15 cellular contexts compared by ENCODE assay signal in the genomic region with DNA sequence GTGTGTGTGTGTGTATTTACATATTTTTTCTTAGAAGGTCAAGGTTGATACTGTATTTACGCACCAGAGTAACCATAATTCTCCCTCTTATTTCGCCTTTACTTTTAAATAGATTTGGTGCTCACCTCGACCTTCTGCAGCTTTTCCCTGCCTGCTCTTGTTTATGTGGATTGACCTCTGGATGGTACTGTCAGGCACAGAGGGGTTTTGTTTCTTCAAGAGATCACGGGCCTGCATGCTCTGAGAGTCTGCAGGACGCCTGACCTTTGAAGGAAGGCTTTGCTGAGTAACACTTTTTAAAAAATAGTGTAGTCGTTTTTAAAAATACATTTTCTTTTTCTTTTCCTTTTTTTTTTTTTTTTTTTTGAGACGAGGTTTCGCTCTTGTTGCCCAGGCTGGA. TPM values are rescaled to one million over a fixed set of nuclear protein-coding genes. Genes with fewer than 3 reads are reported as not detected.
A peak's percentile ranks its signal among the peaks of the same experiment; 100 is the strongest.
DNase-seq lines count a peak whose midpoint lies in the region; ATAC-seq and TF ChIP-seq lines count a peak whose summit lies in the region.
"Had no signal": no experiment of that assay in that cellular context is flagged by ENCODE, and none has a peak within 500 bp of the region (broad histone marks: within the 10 kb centered on the region; RNA-seq: fewer than 3 reads in every experiment).

No MANE protein-coding gene starts in this region.

- intact Hi-C loops in upper lobe of right lung (cut with DNase I) = no loop called here

- in situ Hi-C loops in SK-MEL-5 (cut with HindIII; ENCODE audit: low pct_unique_long_range_greater_than_20kb, low sequenced_read_pairs) = no loop called here

- no peak overlapping the region for H3K27ac ChIP-seq in upper lobe of right lung
- H3K27ac ChIP-seq: GM23248 had no signal

- no peaks in the 10 kb centered on the region for H3K36me3 ChIP-seq in upper lobe of right lung

- H3K4me3 ChIP-seq in choroid plexus epithelial cell (ENCODE audit: low read depth, low read length) = no peak overlapping the region
- no peak overlapping the region for H3K4me3 ChIP-seq in upper lobe of right lung
- H3K4me3 ChIP-seq: GM23248 had no signal

- H3K27me3 ChIP-seq in upper lobe of right lung = no peaks in the 10 kb centered on the region

- no peaks in the 10 kb centered on the region for H3K9me3 ChIP-seq in upper lobe of right lung
- H3K9me3 ChIP-seq: Caco-2 had no signal

- TF ChIP-seq CTCF in choroid plexus epithelial cell (conservative IDR thresholded peaks at IDR 0.05; ENCODE audit: low read depth, low read length) = no peak
- TF ChIP-seq CTCF in upper lobe of right lung (IDR thresholded peaks at IDR 0.05) = no peak

- no peak for ATAC-seq in GM21423 (IDR thresholded peaks at IDR 0.05; ENCODE audit: unreplicated experiment)
- no peak for ATAC-seq in activated CD4-positive, CD25-positive, alpha-beta regulatory T cell treated with anti-CD3 and anti-CD28 coated beads, Interleukin-2, amount 50 U/mL, for 24 hours
- ATAC-seq in upper lobe of right lung = no peak
- ATAC-seq: HCT116 had no signal

- DNase-seq in SK-MEL-5 (ENCODE audit: low read depth, low spot score) = peak; percentile 88
- DNase-seq in choroid plexus epithelial cell (ENCODE audit: low read depth) = peak; percentile 36
- peak; percentile 60 for DNase-seq in smooth muscle cell of the brain vasculature (ENCODE audit: low read depth, low spot score)
- DNase-seq in NCI-H82 treated with DMSO at 0.1 percent for 48 hours (lab: John Stamatoyannopoulos, UW; ENCODE audit: unreplicated experiment) = no peak
- DNase-seq in upper lobe of right lung = no peak
- DNase-seq: C1 segment of cervical spinal cord; Caco-2; CD4-positive, alpha-beta memory T cell; DMS153; DND-41; GM23248; H7 had no signal

- H3K4me1 ChIP-seq in upper lobe of right lung = no peaks in the 10 kb centered on the region
- H3K4me1 ChIP-seq: Caco-2 had no signal

RNA-seq across cellular contexts. Expression of a gene that starts 18.1 kb away (rescaled TPM):
- 0.29 and 0.71 TPM in 2 replicates for total RNA-seq in SK-MEL-5 (2014; rRNA removed; shearing (Covaris generic))
- 3.7 and 4.0 TPM in 2 replicates for polyA plus RNA-seq in SK-MEL-5 (2015; cell fraction: cytosol; rRNA removed)
- 0.33 and 2.2 TPM in 2 replicates for polyA plus RNA-seq in SK-MEL-5 (2015; cell fraction: nucleus; rRNA removed)
- total RNA-seq in upper lobe of right lung = 10.7 TPM
- total RNA-seq: GM23248 had no signal
- polyA plus RNA-seq: GM23248 had no signal

Comparison
In these comparisons a context has a peak if more than half of its experiments do, and no peak if none do; other contexts are left out.
1. DNase-seq: peak in SK-MEL-5 (single experiment), choroid plexus epithelial cell (single experiment) and smooth muscle cell of the brain vasculature (single experiment); none in NCI-H82 treated with DMSO at 0.1 percent for 48 hours (single experiment) and upper lobe of right lung (single experiment).